2 cellular contexts compared by ENCODE assay signal in the genomic region with DNA sequence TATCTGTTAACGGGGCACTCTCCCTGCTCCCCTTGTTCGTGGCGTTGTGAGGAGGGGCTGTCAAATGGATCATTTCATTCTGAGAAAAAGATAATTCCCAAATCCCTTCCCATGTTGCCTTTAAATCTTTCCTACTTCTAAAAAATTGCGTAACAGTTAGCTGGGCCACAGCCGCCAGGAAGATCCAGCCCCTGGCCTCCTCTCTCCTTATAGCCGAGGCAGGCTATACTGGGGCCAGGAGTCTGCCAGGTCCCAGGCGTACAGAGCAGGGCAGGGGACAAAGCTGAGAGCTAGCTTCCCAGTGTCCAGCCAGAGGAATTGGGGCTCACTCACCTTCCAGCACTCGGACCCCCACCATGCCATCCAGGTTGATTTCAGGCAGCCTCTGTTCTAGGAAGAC.
TF ChIP-seq lines count a peak whose summit lies in the region.

No MANE protein-coding gene starts in this region.

TF ChIP-seq in A549, 52 proteins besides CTCF, POLR2A, EP300 and RAD21:
- no peak for TF ChIP-seq GATA3 (IDR thresholded peaks at IDR 0.05; ENCODE audit: borderline replicate concordance)
- TF ChIP-seq CEBPB (IDR thresholded peaks at IDR 0.05), result peak; percentile 30 to 75; a peak in 2 of 4 replicates

TF ChIP-seq in Ishikawa, 13 proteins besides CTCF, POLR2A, EP300 and RAD21:
- TF ChIP-seq FOXM1 (IDR thresholded peaks at IDR 0.05; ENCODE audit: borderline replicate concordance, low read depth) (no peak), CEBPB (IDR thresholded peaks at IDR 0.05) (peak; percentile 49; the same call in 1 of the 2 replicates)
- TF ChIP-seq, protein P1, sequence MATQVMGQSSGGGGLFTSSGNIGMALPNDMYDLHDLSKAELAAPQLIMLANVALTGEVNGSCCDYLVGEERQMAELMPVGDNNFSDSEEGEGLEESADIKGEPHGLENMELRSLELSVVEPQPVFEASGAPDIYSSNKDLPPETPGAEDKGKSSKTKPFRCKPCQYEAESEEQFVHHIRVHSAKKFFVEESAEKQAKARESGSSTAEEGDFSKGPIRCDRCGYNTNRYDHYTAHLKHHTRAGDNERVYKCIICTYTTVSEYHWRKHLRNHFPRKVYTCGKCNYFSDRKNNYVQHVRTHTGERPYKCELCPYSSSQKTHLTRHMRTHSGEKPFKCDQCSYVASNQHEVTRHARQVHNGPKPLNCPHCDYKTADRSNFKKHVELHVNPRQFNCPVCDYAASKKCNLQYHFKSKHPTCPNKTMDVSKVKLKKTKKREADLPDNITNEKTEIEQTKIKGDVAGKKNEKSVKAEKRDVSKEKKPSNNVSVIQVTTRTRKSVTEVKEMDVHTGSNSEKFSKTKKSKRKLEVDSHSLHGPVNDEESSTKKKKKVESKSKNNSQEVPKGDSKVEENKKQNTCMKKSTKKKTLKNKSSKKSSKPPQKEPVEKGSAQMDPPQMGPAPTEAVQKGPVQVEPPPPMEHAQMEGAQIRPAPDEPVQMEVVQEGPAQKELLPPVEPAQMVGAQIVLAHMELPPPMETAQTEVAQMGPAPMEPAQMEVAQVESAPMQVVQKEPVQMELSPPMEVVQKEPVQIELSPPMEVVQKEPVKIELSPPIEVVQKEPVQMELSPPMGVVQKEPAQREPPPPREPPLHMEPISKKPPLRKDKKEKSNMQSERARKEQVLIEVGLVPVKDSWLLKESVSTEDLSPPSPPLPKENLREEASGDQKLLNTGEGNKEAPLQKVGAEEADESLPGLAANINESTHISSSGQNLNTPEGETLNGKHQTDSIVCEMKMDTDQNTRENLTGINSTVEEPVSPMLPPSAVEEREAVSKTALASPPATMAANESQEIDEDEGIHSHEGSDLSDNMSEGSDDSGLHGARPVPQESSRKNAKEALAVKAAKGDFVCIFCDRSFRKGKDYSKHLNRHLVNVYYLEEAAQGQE (IDR thresholded peaks at IDR 0.05; ENCODE audit: low read depth), result no peak
